In genomic region chrX:151153086-151153485, GRCh38 we compare ENCODE assay signal across 2 cellular contexts.
TF ChIP-seq lines count a peak whose summit lies in the region.

No MANE protein-coding gene starts in this region.

TF ChIP-seq in IMR-90, 13 proteins besides CTCF, POLR2A, EP300 and RAD21:
- TF ChIP-seq NFE2L2 (IDR thresholded peaks at IDR 0.05; ENCODE audit: low read depth, low read length) (no peak), ELK1 (IDR thresholded peaks at IDR 0.05; ENCODE audit: borderline replicate concordance, low read depth, low read length) (no peak), USF2 (IDR thresholded peaks at IDR 0.05; ENCODE audit: low read depth, low read length) (no peak), BHLHE40 (IDR thresholded peaks at IDR 0.05; ENCODE audit: low read depth, low read length) (no peak)
TF ChIP-seq in IMR-90: peak in this region for 0.

TF ChIP-seq in GM12878, 131 proteins besides CTCF, POLR2A, EP300 and RAD21:
- TF ChIP-seq HDAC2 (IDR thresholded peaks at IDR 0.05) (no peak), MTA2 (IDR thresholded peaks at IDR 0.05; ENCODE audit: low read depth) (no peak), FOXK2 (IDR thresholded peaks at IDR 0.05) (no peak)
- TF ChIP-seq, protein P1, sequence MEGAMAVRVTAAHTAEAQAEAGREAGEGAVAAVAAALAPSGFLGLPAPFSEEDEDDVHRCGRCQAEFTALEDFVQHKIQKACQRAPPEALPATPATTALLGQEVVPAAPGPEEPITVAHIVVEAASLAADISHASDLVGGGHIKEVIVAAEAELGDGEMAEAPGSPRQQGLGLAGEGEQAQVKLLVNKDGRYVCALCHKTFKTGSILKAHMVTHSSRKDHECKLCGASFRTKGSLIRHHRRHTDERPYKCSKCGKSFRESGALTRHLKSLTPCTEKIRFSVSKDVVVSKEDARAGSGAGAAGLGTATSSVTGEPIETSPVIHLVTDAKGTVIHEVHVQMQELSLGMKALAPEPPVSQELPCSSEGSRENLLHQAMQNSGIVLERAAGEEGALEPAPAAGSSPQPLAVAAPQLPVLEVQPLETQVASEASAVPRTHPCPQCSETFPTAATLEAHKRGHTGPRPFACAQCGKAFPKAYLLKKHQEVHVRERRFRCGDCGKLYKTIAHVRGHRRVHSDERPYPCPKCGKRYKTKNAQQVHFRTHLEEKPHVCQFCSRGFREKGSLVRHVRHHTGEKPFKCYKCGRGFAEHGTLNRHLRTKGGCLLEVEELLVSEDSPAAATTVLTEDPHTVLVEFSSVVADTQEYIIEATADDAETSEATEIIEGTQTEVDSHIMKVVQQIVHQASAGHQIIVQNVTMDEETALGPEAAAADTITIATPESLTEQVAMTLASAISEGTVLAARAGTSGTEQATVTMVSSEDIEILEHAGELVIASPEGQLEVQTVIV (IDR thresholded peaks at IDR 0.05; ENCODE audit: borderline replicate concordance, partially characterized antibody) = no peak
